In genomic region chr2:237427807-237428506, GRCh38 we compare ENCODE assay signal across 1 cellular context.
TF ChIP-seq lines count a peak whose summit lies in the region.

No MANE protein-coding gene starts in this region.

TF ChIP-seq in GM12878, 131 proteins besides CTCF, POLR2A, EP300 and RAD21 (continued from another document):
- TF ChIP-seq ZBTB4 (CRISPR knock-in tag; IDR thresholded peaks at IDR 0.05) (no peak), LARP7 (IDR thresholded peaks at IDR 0.05) (no peak), TARDBP (IDR thresholded peaks at IDR 0.05; ENCODE audit: borderline replicate concordance) (no peak), ZNF622 (IDR thresholded peaks at IDR 0.05) (no peak), CHD1 (IDR thresholded peaks at IDR 0.05; ENCODE audit: low read depth, low read length) (no peak), RELB (IDR thresholded peaks at IDR 0.05; ENCODE audit: low read depth) (no peak), BRCA1 (IDR thresholded peaks at IDR 0.05; ENCODE audit: low read depth, low read length) (no peak), IRF4 (IDR thresholded peaks at IDR 0.05; ENCODE audit: low read depth, low read length) (no peak), MAX (IDR thresholded peaks at IDR 0.05; ENCODE audit: low read depth, low read length) (no peak), NFYA (IDR thresholded peaks at IDR 0.05; ENCODE audit: borderline replicate concordance, low read depth, low read length) (no peak)
